In the genomic region with DNA sequence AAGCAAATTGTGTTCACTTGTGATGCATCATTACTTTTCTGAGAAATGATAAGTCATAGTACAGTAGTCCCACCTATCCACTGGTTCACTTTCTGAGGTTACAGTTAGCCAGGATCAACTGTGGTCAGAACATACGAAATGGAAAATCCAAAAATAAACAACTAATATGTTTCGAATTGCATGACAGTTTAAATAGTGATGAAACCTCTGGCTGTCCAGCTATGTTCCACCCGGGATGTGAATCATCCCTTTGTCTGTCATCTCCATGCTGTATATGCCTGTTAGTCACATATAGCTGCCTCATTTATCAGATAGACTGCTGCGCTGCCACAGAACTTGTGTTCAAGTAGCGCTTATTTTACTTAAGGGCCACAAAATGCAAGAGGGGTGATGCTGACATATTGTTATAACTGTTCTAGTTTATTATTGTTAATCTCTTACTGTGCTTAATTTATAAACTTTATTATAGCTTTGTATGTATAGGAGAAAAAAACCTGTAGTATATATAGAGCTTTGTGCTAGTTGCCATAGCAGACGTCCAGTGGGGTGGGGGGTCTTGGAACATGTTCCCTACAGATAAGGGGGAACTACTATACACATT, we compare ENCODE assay signal across 1 cellular context.
A peak's percentile ranks its signal among the peaks of the same experiment; 100 is the strongest.
TF ChIP-seq lines count a peak whose summit lies in the region.

No MANE protein-coding gene starts in this region.

TF ChIP-seq in K562, 482 proteins besides CTCF, POLR2A, EP300 and RAD21 (continued from another document and continues in another):
- TF ChIP-seq, protein P1, sequence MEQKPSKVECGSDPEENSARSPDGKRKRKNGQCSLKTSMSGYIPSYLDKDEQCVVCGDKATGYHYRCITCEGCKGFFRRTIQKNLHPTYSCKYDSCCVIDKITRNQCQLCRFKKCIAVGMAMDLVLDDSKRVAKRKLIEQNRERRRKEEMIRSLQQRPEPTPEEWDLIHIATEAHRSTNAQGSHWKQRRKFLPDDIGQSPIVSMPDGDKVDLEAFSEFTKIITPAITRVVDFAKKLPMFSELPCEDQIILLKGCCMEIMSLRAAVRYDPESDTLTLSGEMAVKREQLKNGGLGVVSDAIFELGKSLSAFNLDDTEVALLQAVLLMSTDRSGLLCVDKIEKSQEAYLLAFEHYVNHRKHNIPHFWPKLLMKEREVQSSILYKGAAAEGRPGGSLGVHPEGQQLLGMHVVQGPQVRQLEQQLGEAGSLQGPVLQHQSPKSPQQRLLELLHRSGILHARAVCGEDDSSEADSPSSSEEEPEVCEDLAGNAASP (IDR thresholded peaks at IDR 0.05) = no peak
- TF ChIP-seq GABPB1 (CRISPR knock-in tag; IDR thresholded peaks at IDR 0.05) = peak; percentile 15; the same call in 1 of the 2 replicates
- peak; percentile 55 to 92; a peak in 3 of 4 replicates for TF ChIP-seq RCOR1 (IDR thresholded peaks at IDR 0.05; ENCODE audit: borderline replicate concordance in 1 of 2, low read depth in 2 of 2, low read length in 2 of 2)
- TF ChIP-seq, protein P2, sequence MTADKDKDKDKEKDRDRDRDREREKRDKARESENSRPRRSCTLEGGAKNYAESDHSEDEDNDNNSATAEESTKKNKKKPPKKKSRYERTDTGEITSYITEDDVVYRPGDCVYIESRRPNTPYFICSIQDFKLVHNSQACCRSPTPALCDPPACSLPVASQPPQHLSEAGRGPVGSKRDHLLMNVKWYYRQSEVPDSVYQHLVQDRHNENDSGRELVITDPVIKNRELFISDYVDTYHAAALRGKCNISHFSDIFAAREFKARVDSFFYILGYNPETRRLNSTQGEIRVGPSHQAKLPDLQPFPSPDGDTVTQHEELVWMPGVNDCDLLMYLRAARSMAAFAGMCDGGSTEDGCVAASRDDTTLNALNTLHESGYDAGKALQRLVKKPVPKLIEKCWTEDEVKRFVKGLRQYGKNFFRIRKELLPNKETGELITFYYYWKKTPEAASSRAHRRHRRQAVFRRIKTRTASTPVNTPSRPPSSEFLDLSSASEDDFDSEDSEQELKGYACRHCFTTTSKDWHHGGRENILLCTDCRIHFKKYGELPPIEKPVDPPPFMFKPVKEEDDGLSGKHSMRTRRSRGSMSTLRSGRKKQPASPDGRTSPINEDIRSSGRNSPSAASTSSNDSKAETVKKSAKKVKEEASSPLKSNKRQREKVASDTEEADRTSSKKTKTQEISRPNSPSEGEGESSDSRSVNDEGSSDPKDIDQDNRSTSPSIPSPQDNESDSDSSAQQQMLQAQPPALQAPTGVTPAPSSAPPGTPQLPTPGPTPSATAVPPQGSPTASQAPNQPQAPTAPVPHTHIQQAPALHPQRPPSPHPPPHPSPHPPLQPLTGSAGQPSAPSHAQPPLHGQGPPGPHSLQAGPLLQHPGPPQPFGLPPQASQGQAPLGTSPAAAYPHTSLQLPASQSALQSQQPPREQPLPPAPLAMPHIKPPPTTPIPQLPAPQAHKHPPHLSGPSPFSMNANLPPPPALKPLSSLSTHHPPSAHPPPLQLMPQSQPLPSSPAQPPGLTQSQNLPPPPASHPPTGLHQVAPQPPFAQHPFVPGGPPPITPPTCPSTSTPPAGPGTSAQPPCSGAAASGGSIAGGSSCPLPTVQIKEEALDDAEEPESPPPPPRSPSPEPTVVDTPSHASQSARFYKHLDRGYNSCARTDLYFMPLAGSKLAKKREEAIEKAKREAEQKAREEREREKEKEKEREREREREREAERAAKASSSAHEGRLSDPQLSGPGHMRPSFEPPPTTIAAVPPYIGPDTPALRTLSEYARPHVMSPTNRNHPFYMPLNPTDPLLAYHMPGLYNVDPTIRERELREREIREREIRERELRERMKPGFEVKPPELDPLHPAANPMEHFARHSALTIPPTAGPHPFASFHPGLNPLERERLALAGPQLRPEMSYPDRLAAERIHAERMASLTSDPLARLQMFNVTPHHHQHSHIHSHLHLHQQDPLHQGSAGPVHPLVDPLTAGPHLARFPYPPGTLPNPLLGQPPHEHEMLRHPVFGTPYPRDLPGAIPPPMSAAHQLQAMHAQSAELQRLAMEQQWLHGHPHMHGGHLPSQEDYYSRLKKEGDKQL (CRISPR knock-in tag; IDR thresholded peaks at IDR 0.05; ENCODE audit: borderline replicate concordance) = no peak
- peak; percentile 57 for TF ChIP-seq TAF1 (IDR thresholded peaks at IDR 0.05; ENCODE audit: control insufficient read depth, extremely low read depth, insufficient read depth, low read length, severe bottlenecking)
- TF ChIP-seq TRIM24 (IDR thresholded peaks at IDR 0.05) = peak in 1 of 2 experiments; percentile 55; a peak in 1 of 4 replicates
- peak; percentile 79 to 86 for TF ChIP-seq FOXK2 (conservative IDR thresholded peaks at IDR 0.05 in 1 of 2, IDR thresholded peaks at IDR 0.05 in 1 of 2; ENCODE audit: low read depth in 2 of 2)
- peak; percentile 59 to 70; a peak in 2 of 4 replicates for TF ChIP-seq ARNT (IDR thresholded peaks at IDR 0.05)
- TF ChIP-seq HOXB6 (CRISPR knock-in tag; IDR thresholded peaks at IDR 0.05; ENCODE audit: borderline replicate concordance) = no peak
- TF ChIP-seq CEBPB (tag; IDR thresholded peaks at IDR 0.05) = peak; percentile 94
- peak; percentile 56; the same call in 1 of the 2 replicates for TF ChIP-seq MAFK (IDR thresholded peaks at IDR 0.05; ENCODE audit: low read length)
- TF ChIP-seq, protein P3, sequence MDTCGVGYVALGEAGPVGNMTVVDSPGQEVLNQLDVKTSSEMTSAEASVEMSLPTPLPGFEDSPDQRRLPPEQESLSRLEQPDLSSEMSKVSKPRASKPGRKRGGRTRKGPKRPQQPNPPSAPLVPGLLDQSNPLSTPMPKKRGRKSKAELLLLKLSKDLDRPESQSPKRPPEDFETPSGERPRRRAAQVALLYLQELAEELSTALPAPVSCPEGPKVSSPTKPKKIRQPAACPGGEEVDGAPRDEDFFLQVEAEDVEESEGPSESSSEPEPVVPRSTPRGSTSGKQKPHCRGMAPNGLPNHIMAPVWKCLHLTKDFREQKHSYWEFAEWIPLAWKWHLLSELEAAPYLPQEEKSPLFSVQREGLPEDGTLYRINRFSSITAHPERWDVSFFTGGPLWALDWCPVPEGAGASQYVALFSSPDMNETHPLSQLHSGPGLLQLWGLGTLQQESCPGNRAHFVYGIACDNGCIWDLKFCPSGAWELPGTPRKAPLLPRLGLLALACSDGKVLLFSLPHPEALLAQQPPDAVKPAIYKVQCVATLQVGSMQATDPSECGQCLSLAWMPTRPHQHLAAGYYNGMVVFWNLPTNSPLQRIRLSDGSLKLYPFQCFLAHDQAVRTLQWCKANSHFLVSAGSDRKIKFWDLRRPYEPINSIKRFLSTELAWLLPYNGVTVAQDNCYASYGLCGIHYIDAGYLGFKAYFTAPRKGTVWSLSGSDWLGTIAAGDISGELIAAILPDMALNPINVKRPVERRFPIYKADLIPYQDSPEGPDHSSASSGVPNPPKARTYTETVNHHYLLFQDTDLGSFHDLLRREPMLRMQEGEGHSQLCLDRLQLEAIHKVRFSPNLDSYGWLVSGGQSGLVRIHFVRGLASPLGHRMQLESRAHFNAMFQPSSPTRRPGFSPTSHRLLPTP (IDR thresholded peaks at IDR 0.05; ENCODE audit: borderline replicate concordance, extremely low read depth, insufficient read length) = no peak
- TF ChIP-seq, protein P4, sequence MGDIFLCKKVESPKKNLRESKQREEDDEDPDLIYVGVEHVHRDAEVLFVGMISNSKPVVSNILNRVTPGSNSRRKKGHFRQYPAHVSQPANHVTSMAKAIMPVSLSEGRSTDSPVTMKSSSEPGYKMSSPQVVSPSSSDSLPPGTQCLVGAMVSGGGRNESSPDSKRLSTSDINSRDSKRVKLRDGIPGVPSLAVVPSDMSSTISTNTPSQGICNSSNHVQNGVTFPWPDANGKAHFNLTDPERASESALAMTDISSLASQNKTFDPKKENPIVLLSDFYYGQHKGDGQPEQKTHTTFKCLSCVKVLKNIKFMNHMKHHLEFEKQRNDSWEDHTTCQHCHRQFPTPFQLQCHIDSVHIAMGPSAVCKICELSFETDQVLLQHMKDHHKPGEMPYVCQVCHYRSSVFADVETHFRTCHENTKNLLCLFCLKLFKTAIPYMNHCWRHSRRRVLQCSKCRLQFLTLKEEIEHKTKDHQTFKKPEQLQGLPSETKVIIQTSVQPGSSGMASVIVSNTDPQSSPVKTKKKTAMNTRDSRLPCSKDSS (IDR thresholded peaks at IDR 0.05; ENCODE audit: low read depth, partially characterized antibody) = no peak
- no peak for TF ChIP-seq NFYB (IDR thresholded peaks at IDR 0.05; ENCODE audit: extremely low read depth, insufficient read length)
- TF ChIP-seq, protein P5, sequence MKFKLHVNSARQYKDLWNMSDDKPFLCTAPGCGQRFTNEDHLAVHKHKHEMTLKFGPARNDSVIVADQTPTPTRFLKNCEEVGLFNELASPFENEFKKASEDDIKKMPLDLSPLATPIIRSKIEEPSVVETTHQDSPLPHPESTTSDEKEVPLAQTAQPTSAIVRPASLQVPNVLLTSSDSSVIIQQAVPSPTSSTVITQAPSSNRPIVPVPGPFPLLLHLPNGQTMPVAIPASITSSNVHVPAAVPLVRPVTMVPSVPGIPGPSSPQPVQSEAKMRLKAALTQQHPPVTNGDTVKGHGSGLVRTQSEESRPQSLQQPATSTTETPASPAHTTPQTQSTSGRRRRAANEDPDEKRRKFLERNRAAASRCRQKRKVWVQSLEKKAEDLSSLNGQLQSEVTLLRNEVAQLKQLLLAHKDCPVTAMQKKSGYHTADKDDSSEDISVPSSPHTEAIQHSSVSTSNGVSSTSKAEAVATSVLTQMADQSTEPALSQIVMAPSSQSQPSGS (CRISPR knock-in tag; IDR thresholded peaks at IDR 0.05) = no peak
- no peak for TF ChIP-seq ZNF282 (CRISPR knock-in tag; IDR thresholded peaks at IDR 0.05)
- TF ChIP-seq, protein P6, sequence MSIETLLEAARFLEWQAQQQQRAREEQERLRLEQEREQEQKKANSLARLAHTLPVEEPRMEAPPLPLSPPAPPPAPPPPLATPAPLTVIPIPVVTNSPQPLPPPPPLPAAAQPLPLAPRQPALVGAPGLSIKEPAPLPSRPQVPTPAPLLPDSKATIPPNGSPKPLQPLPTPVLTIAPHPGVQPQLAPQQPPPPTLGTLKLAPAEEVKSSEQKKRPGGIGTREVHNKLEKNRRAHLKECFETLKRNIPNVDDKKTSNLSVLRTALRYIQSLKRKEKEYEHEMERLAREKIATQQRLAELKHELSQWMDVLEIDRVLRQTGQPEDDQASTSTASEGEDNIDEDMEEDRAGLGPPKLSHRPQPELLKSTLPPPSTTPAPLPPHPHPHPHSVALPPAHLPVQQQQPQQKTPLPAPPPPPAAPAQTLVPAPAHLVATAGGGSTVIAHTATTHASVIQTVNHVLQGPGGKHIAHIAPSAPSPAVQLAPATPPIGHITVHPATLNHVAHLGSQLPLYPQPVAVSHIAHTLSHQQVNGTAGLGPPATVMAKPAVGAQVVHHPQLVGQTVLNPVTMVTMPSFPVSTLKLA (conservative IDR thresholded peaks at IDR 0.05) = peak; percentile 43 to 74
- peak; percentile 82 for TF ChIP-seq MYC (IDR thresholded peaks at IDR 0.05; ENCODE audit: low read depth, low read length)
- TF ChIP-seq MYC (CRISPR knock-in tag; IDR thresholded peaks at IDR 0.05; ENCODE audit: borderline replicate concordance, low read depth) = no peak
- peak; percentile 77; the same call in 1 of the 2 replicates for TF ChIP-seq BACH1 (tag; IDR thresholded peaks at IDR 0.05)
- TF ChIP-seq RFX1 (IDR thresholded peaks at IDR 0.05) = peak; percentile 79
- peak; percentile 92 for TF ChIP-seq SOX6 (IDR thresholded peaks at IDR 0.05)
- 0 out of 2 replicates have a peak, but pooled peaks have one; percentile 57 for TF ChIP-seq FOXK1 (CRISPR knock-in tag; IDR thresholded peaks at IDR 0.05; ENCODE audit: borderline replicate concordance)
- no peak for TF ChIP-seq ZNF445 (CRISPR knock-in tag; IDR thresholded peaks at IDR 0.05; ENCODE audit: low read depth)
- no peak; the same call in 1 of the 2 replicates for TF ChIP-seq ZNF384 (IDR thresholded peaks at IDR 0.05; ENCODE audit: low read depth, low read length)
- no peak for TF ChIP-seq ZNF253 (CRISPR knock-in tag; conservative IDR thresholded peaks at IDR 0.05)
- 0 out of 4 replicates have a peak, but pooled peaks of 1 of the 2 experiments have one; percentile 24 for TF ChIP-seq MAZ (CRISPR knock-in tag; conservative IDR thresholded peaks at IDR 0.05 in 1 of 2, IDR thresholded peaks at IDR 0.05 in 1 of 2)
- peak in 1 of 3 experiments; percentile 18 for TF ChIP-seq YY1 (IDR thresholded peaks at IDR 0.05; ENCODE audit: borderline replicate concordance in 1 of 3, control insufficient read depth in 1 of 3, extremely low read depth in 1 of 3, insufficient read depth in 3 of 3, insufficient read length in 1 of 3, insufficient replicate concordance in 2 of 3, low read depth in 1 of 3, low read length in 2 of 3)
- peak; percentile 60 for TF ChIP-seq SMAD1 (IDR thresholded peaks at IDR 0.05; ENCODE audit: low read depth, low read length, partially characterized antibody)
- peak; percentile 51 for TF ChIP-seq NCOR1 (IDR thresholded peaks at IDR 0.05)
- 0 out of 2 replicates have a peak, but pooled peaks have one; percentile 49 for TF ChIP-seq TEAD2 (tag; IDR thresholded peaks at IDR 0.05)
- no peak for TF ChIP-seq ZNF134 (CRISPR knock-in tag; conservative IDR thresholded peaks at IDR 0.05)
- TF ChIP-seq, protein P7, sequence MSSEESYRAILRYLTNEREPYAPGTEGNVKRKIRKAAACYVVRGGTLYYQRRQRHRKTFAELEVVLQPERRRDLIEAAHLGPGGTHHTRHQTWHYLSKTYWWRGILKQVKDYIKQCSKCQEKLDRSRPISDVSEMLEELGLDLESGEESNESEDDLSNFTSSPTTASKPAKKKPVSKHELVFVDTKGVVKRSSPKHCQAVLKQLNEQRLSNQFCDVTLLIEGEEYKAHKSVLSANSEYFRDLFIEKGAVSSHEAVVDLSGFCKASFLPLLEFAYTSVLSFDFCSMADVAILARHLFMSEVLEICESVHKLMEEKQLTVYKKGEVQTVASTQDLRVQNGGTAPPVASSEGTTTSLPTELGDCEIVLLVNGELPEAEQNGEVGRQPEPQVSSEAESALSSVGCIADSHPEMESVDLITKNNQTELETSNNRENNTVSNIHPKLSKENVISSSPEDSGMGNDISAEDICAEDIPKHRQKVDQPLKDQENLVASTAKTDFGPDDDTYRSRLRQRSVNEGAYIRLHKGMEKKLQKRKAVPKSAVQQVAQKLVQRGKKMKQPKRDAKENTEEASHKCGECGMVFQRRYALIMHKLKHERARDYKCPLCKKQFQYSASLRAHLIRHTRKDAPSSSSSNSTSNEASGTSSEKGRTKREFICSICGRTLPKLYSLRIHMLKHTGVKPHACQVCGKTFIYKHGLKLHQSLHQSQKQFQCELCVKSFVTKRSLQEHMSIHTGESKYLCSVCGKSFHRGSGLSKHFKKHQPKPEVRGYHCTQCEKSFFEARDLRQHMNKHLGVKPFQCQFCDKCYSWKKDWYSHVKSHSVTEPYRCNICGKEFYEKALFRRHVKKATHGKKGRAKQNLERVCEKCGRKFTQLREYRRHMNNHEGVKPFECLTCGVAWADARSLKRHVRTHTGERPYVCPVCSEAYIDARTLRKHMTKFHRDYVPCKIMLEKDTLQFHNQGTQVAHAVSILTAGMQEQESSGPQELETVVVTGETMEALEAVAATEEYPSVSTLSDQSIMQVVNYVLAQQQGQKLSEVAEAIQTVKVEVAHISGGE (CRISPR knock-in tag; IDR thresholded peaks at IDR 0.05) = 0 out of 6 replicates have a peak, but pooled peaks of 1 of the 3 experiments have one; percentile 35
- TF ChIP-seq ERF (CRISPR knock-in tag; IDR thresholded peaks at IDR 0.05) = no peak
- no peak for TF ChIP-seq CBX1 (IDR thresholded peaks at IDR 0.05; ENCODE audit: low read depth)
- TF ChIP-seq, protein P8, sequence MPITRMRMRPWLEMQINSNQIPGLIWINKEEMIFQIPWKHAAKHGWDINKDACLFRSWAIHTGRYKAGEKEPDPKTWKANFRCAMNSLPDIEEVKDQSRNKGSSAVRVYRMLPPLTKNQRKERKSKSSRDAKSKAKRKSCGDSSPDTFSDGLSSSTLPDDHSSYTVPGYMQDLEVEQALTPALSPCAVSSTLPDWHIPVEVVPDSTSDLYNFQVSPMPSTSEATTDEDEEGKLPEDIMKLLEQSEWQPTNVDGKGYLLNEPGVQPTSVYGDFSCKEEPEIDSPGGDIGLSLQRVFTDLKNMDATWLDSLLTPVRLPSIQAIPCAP (CRISPR knock-in tag; IDR thresholded peaks at IDR 0.05; ENCODE audit: borderline replicate concordance) = no peak
- 0 out of 2 replicates have a peak, but pooled peaks have one; percentile 42 for TF ChIP-seq TCF7 (IDR thresholded peaks at IDR 0.05; ENCODE audit: borderline replicate concordance)
